Comparison of ENCODE assay signal across 28 cellular contexts in the genomic region with DNA sequence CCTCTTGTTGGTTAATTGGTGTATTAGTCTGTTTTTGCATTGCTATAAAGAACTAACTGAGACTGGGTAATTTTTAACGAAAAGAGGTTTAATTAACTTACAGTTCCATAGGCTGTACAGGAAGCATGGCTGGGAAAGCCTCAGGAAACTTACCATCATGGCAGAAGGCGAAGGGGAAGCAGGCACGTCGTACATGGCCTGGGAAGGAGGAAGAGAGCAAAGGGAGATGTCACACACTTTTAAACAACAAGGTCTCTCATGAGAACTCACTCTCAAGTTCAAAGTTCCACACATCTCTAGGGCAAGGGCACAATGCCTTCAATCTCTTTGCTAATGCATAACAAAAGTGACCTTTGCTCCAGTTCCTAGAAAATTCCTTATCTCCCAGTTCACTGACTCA.
"Had no signal": no experiment of that assay in that cellular context is flagged by ENCODE, and none has a peak within 500 bp of the region (broad histone marks: within the 10 kb centered on the region; RNA-seq: fewer than 3 reads in every experiment).

No MANE protein-coding gene starts in this region.

- H3K27ac Mint-ChIP-seq: natural killer cell; nephron; progenitor cell of endocrine pancreas; stimulated activated effector memory CD8-positive, alpha-beta T cell treated with anti-CD3 and anti-CD28 coated beads, Interleukin-12 subunit alpha, Interleukin-12 subunit beta, amount 100 ng/mL, for 72 hours; stimulated activated naive B cell treated with anti-CD40 and anti-IgM and Interleukin-4, amounts not matched to agents 10 μg/mL and 1 μg/mL and 100 μg/mL, for 72 hours; stimulated activated naive CD8-positive, alpha-beta T cell treated with anti-CD3 and anti-CD28 coated beads, Interleukin-15, Interleukin-2, amounts not matched to agents 100 ng/mL and 50 ng/mL, for 24 hours had no signal

- H3K4me2 ChIP-seq: neural progenitor cell had no signal

- H2AFZ ChIP-seq: neural progenitor cell, parathyroid adenoma had no signal

- H3K36me3 Mint-ChIP-seq: natural killer cell; neural progenitor cell; stimulated activated effector memory CD8-positive, alpha-beta T cell treated with anti-CD3 and anti-CD28 coated beads, Interleukin-12 subunit alpha, Interleukin-12 subunit beta, amount 100 ng/mL, for 72 hours; stimulated activated naive B cell treated with anti-CD40 and anti-IgM and Interleukin-4, amounts not matched to agents 10 μg/mL and 1 μg/mL and 100 μg/mL, for 72 hours had no signal

- H3K9me3 ChIP-seq: ovary, psoas muscle, stomach, thoracic aorta, thyroid gland, upper lobe of left lung, vagina had no signal

- H3K9me3 Mint-ChIP-seq: nephron, neural progenitor cell had no signal

- H3K27me3 Mint-ChIP-seq: stimulated activated naive CD8-positive, alpha-beta T cell treated with anti-CD3 and anti-CD28 coated beads, Interleukin-15, Interleukin-2, amounts not matched to agents 100 ng/mL and 50 ng/mL, for 24 hours had no signal

- H3K27ac ChIP-seq: neural progenitor cell, ovary, parathyroid adenoma, psoas muscle, skin epidermis, stomach, thoracic aorta, thyroid gland, tibial nerve, upper lobe of left lung, vagina had no signal

- H3K9ac ChIP-seq: neural progenitor cell, parathyroid adenoma had no signal

- FAIRE-seq: urothelium cell line had no signal

- H3K4me1 Mint-ChIP-seq: natural killer cell; nephron; stimulated activated effector memory CD8-positive, alpha-beta T cell treated with anti-CD3 and anti-CD28 coated beads, Interleukin-12 subunit alpha, Interleukin-12 subunit beta, amount 100 ng/mL, for 72 hours; stimulated activated naive B cell treated with anti-CD40 and anti-IgM and Interleukin-4, amounts not matched to agents 10 μg/mL and 1 μg/mL and 100 μg/mL, for 72 hours had no signal

- H3K79me2 ChIP-seq: parathyroid adenoma had no signal

- H3K4me3 ChIP-seq: neural progenitor cell, ovary, psoas muscle, skin epidermis, stomach, thoracic aorta, thyroid gland, tibial nerve, upper lobe of left lung, vagina had no signal

- H3K4me3 Mint-ChIP-seq: natural killer cell; nephron; neural progenitor cell; stimulated activated effector memory CD8-positive, alpha-beta T cell treated with anti-CD3 and anti-CD28 coated beads, Interleukin-12 subunit alpha, Interleukin-12 subunit beta, amount 100 ng/mL, for 72 hours; stimulated activated naive B cell treated with anti-CD40 and anti-IgM and Interleukin-4, amounts not matched to agents 10 μg/mL and 1 μg/mL and 100 μg/mL, for 72 hours; stimulated activated naive CD8-positive, alpha-beta T cell treated with anti-CD3 and anti-CD28 coated beads, Interleukin-15, Interleukin-2, amounts not matched to agents 100 ng/mL and 50 ng/mL, for 24 hours had no signal

- H3K36me3 ChIP-seq: neural progenitor cell, ovary, stomach, thoracic aorta, thyroid gland, tibial nerve, upper lobe of left lung, vagina had no signal

- H3K4me1 ChIP-seq: neural progenitor cell, parathyroid adenoma, psoas muscle, thyroid gland, tibial nerve, upper lobe of left lung, vagina had no signal

- H3K27me3 ChIP-seq: neural progenitor cell, ovary, stomach, thyroid gland, tibial nerve, upper lobe of left lung, vagina had no signal

- ATAC-seq: natural killer cell; psoas muscle; right cardiac atrium; sciatic nerve; stimulated activated effector memory CD8-positive, alpha-beta T cell treated with anti-CD3 and anti-CD28 coated beads, Interleukin-12 subunit alpha, Interleukin-12 subunit beta, amount 100 ng/mL, for 72 hours; stimulated activated naive B cell treated with anti-CD40 and anti-IgM and Interleukin-4, amounts not matched to agents 10 μg/mL and 1 μg/mL and 100 μg/mL, for 72 hours had no signal

- DNase-seq: natural killer cell; occipital lobe; ovary; posterior cingulate gyrus; psoas muscle; right cardiac atrium; stimulated activated CD4-positive, alpha-beta T cell treated with anti-CD3 and anti-CD28 coated beads, Interleukin-15, amount 100 ng/mL, for 24 hours; stimulated activated CD4-positive, alpha-beta T cell treated with anti-CD3 and anti-CD28 coated beads, Interleukin-2, amount 100 ng/mL, for 24 hours; stimulated activated CD4-positive, alpha-beta T cell treated with anti-CD3 and anti-CD28 coated beads, Interleukin-2, amount 100 ng/mL, for 48 hours; stimulated activated CD4-positive, alpha-beta T cell treated with anti-CD3 and anti-CD28 coated beads, Interleukin-4, amount 100 ng/mL, for 24 hours; stimulated activated naive B cell treated with anti-CD40 and anti-IgM and Interleukin-4, amounts not matched to agents 10 μg/mL and 1 μg/mL and 100 μg/mL, for 72 hours; stimulated activated naive CD4-positive, alpha-beta T cell treated with Interleukin-2 at 50 U/mL for 16 hours; stomach; thyroid gland; trophoblast cell; upper lobe of left lung had no signal
